ENCODE assay signal across 8 cellular contexts in the genomic region with DNA sequence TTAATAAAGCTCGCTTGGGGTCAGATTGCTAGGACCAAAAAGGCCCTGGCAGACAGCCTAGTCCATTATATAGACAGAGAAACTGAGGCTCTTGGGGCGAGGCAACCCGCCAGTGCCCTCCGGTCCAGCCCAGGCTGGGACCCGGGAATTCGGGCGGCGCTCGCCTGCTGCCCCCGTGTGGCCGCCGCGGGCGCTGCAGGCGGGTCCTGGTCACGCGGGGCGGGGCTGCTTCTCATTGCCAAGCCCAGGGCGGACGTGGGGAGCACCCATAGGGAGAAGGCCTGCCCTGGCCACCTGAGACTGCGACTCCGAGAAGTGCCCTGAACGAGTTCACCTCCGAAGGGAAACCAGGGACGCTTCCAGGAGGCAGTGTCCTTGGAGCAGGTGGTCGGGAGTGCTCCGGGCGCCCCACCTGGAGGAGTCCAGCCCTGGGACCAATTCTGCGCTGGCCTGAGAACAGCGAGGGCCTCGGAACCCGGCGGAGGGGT. TPM values are rescaled to one million over a fixed set of nuclear protein-coding genes. Genes with fewer than 3 reads are reported as not detected.
DNase-seq lines count a peak whose midpoint lies in the region; ATAC-seq and TF ChIP-seq lines count a peak whose summit lies in the region.

No MANE protein-coding gene starts in this region.

- peak; percentile 87 to 92 for TF ChIP-seq RAD21 in liver (IDR thresholded peaks at IDR 0.05)

- DNase-seq in DMS53 (lab: John Stamatoyannopoulos, UW): peak; percentile 78
- no peak for DNase-seq in DMS53 treated with DMSO at 0.1 percent for 48 hours (lab: John Stamatoyannopoulos, UW; ENCODE audit: unreplicated experiment)
- DNase-seq in LNCaP clone FGC (ENCODE audit: low read depth): no peak
- peak; percentile 55 for DNase-seq in activated CD4-positive, alpha-beta T cell treated with anti-CD3 and anti-CD28 coated beads for 1 hour
- DNase-seq in central memory CD4-positive, alpha-beta T cell: peak; percentile 53
- DNase-seq in stimulated activated CD4-positive, alpha-beta T cell treated with anti-CD3 and anti-CD28 coated beads, TNF-alpha, amount 100 ng/mL, for 24 hours (ENCODE audit: low read depth in 3 of 3): peak; percentile 26 to 61 (median 49)

- no peak for ATAC-seq in GM19328 (IDR thresholded peaks at IDR 0.05; ENCODE audit: unreplicated experiment)

- TF ChIP-seq CTCF in LNCaP clone FGC (IDR thresholded peaks at IDR 0.05; ENCODE audit: control insufficient read depth, extremely low read depth, insufficient read depth) (peak; percentile 93), liver (IDR thresholded peaks at IDR 0.05; ENCODE audit: low read depth, low read length, missing input control) (peak; percentile 92)

- no peaks in the 10 kb centered on the region for H3K9me3 ChIP-seq in liver (ENCODE audit: control insufficient read depth in 4 of 4, low read length in 3 of 4)

- H3K9ac ChIP-seq in liver (ENCODE audit: low read depth in 1 of 2, low read length in 2 of 2): no peak overlapping the region

- H3K4me3 ChIP-seq in LNCaP clone FGC (ENCODE audit: low read depth, low read length) (no peak overlapping the region), liver (ENCODE audit: low read depth in 1 of 3, low read length in 3 of 3) (no peak overlapping the region)

- peaks cover 0 to 3% (median 0%) of the 10 kb centered on the region in 4 donors for H3K36me3 ChIP-seq in liver (ENCODE audit: control insufficient read depth in 4 of 4, insufficient read depth in 3 of 4, low read depth in 1 of 4, low read length in 3 of 4)

- H3K4me1 ChIP-seq in liver (ENCODE audit: control insufficient read depth in 4 of 4, insufficient read depth in 4 of 4, low read length in 3 of 4): peaks cover 0 to 5% (median under 1%) of the 10 kb centered on the region in 4 donors

- H3K27me3 ChIP-seq in liver (ENCODE audit: control insufficient read depth in 4 of 4, insufficient read depth in 4 of 4, low read length in 3 of 4): no peaks in the 10 kb centered on the region

- H3K27ac ChIP-seq in liver (ENCODE audit: low read depth in 1 of 2, low read length in 2 of 2): no peak overlapping the region

- WGBS in liver: 26% methylated on average over 33 of the region's 33 CpGs

TF ChIP-seq in liver, 16 proteins besides CTCF, POLR2A, EP300 and RAD21:
- no peak for TF ChIP-seq FOXA1 (IDR thresholded peaks at IDR 0.05)
- no peak for TF ChIP-seq TAF1 (conservative IDR thresholded peaks at IDR 0.05)
- TF ChIP-seq HNF4G (IDR thresholded peaks at IDR 0.05): no peak
- no peak for TF ChIP-seq REST (IDR thresholded peaks at IDR 0.05)
- TF ChIP-seq EGR1 (IDR thresholded peaks at IDR 0.05; ENCODE audit: low read depth in 2 of 2): no peak
- no peak for TF ChIP-seq GABPA (IDR thresholded peaks at IDR 0.05 in 1 of 2, conservative IDR thresholded peaks at IDR 0.05 in 1 of 2)
- TF ChIP-seq, protein P1, sequence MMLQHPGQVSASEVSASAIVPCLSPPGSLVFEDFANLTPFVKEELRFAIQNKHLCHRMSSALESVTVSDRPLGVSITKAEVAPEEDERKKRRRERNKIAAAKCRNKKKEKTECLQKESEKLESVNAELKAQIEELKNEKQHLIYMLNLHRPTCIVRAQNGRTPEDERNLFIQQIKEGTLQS (IDR thresholded peaks at IDR 0.05): no peak
- no peak for TF ChIP-seq MAX (IDR thresholded peaks at IDR 0.05)
- TF ChIP-seq YY1 (IDR thresholded peaks at IDR 0.05): no peak
- TF ChIP-seq, protein P2, sequence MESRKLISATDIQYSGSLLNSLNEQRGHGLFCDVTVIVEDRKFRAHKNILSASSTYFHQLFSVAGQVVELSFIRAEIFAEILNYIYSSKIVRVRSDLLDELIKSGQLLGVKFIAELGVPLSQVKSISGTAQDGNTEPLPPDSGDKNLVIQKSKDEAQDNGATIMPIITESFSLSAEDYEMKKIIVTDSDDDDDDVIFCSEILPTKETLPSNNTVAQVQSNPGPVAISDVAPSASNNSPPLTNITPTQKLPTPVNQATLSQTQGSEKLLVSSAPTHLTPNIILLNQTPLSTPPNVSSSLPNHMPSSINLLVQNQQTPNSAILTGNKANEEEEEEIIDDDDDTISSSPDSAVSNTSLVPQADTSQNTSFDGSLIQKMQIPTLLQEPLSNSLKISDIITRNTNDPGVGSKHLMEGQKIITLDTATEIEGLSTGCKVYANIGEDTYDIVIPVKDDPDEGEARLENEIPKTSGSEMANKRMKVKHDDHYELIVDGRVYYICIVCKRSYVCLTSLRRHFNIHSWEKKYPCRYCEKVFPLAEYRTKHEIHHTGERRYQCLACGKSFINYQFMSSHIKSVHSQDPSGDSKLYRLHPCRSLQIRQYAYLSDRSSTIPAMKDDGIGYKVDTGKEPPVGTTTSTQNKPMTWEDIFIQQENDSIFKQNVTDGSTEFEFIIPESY (IDR thresholded peaks at IDR 0.05): no peak

RNA-seq across cellular contexts. Expression of gene CSNK1E, which starts 36.0 kb away (rescaled TPM):
- 10 to 100 TPM; 11.4 to 27.4 TPM for total RNA-seq in liver
- 10 to 100 TPM in 1 of 2 donors, 1 to 10 TPM in 1; 8.4 to 16.0 TPM for polyA plus RNA-seq in liver

Comparison
In these comparisons a context has a peak if more than half of its experiments do, and no peak if none do; other contexts are left out.
1. DNase-seq: peak in DMS53 (single experiment), activated CD4-positive, alpha-beta T cell treated with anti-CD3 and anti-CD28 coated beads for 1 hour (single experiment), central memory CD4-positive, alpha-beta T cell (single experiment) and stimulated activated CD4-positive, alpha-beta T cell treated with anti-CD3 and anti-CD28 coated beads, TNF-alpha, amount 100 ng/mL, for 24 hours (3 of 3); none in DMS53 treated with DMSO at 0.1 percent for 48 hours (single experiment) and LNCaP clone FGC (single experiment).